1 cellular context compared by ENCODE assay signal in genomic region chr7:151384352-151384697, GRCh38.
TF ChIP-seq lines count a peak whose summit lies in the region.

No MANE protein-coding gene starts in this region.

TF ChIP-seq in K562, 482 proteins besides CTCF, POLR2A, EP300 and RAD21:
- TF ChIP-seq MCM5 (IDR thresholded peaks at IDR 0.05; ENCODE audit: low read depth) (no peak), KDM1A (IDR thresholded peaks at IDR 0.05) (peak in 1 of 2 experiments; percentile 17; a peak in 1 of 4 replicates), BCOR (IDR thresholded peaks at IDR 0.05) (peak; percentile 51; the same call in 1 of the 2 replicates)
